In genomic region chr19:10007366-10007765, GRCh38 we compare ENCODE assay signal across 15 cellular contexts. TPM values are rescaled to one million over a fixed set of nuclear protein-coding genes. Genes with fewer than 3 reads are reported as not detected.
DNase-seq lines count a peak whose midpoint lies in the region; ATAC-seq and TF ChIP-seq lines count a peak whose summit lies in the region.
"Had no signal": no experiment of that assay in that cellular context is flagged by ENCODE, and none has a peak within 500 bp of the region (broad histone marks: within the 10 kb centered on the region; RNA-seq: fewer than 3 reads in every experiment).

No MANE protein-coding gene starts in this region.

- H3K36me3 ChIP-seq in gastroesophageal sphincter (peaks cover 0 to 22% of the 10 kb centered on the region in 2 donors), prostate gland (no peaks in the 10 kb centered on the region)

- no peak for TF ChIP-seq EP300 in gastroesophageal sphincter (IDR thresholded peaks at IDR 0.05)

- H3K4me3 ChIP-seq in gastroesophageal sphincter = peak overlapping the region in 1 of 2 donors; percentile 62
- no peak overlapping the region for H3K4me3 ChIP-seq in prostate gland
- H3K4me3 ChIP-seq: A549 had no signal

- no peak for ATAC-seq in natural killer cell treated with Interleukin-12 subunit alpha and Interleukin-12 subunit beta and Interleukin-15 and Interleukin-18, amount 100 ng/mL, for 72 hours
- no peak for ATAC-seq in natural killer cell
- ATAC-seq in gastroesophageal sphincter = peak; percentile 7
- ATAC-seq in GM19455 (IDR thresholded peaks at IDR 0.05; ENCODE audit: unreplicated experiment) = no peak
- ATAC-seq in stimulated activated naive B cell treated with anti-CD40 and anti-IgM and Interleukin-4, amounts not matched to agents 10 μg/mL and 1 μg/mL and 100 μg/mL, for 72 hours (replicated peaks) = no peak
- ATAC-seq: A549 had no signal

- TF ChIP-seq CTCF in natural killer cell (IDR thresholded peaks at IDR 0.05) (no peak), gastroesophageal sphincter (IDR thresholded peaks at IDR 0.05) (no peak), prostate gland (IDR thresholded peaks at IDR 0.05) (no peak)

- peak overlapping the region; percentile 48 for H3K4me3 Mint-ChIP-seq in natural killer cell treated with Interleukin-12 subunit alpha and Interleukin-12 subunit beta and Interleukin-15 and Interleukin-18, amount 100 ng/mL, for 72 hours
- H3K4me3 Mint-ChIP-seq in natural killer cell = no peak overlapping the region
- H3K4me3 Mint-ChIP-seq in stimulated activated naive B cell treated with anti-CD40 and anti-IgM and Interleukin-4, amounts not matched to agents 10 μg/mL and 1 μg/mL and 100 μg/mL, for 72 hours = no peak overlapping the region
- H3K4me3 Mint-ChIP-seq: IgD-negative memory B cell had no signal

- peaks cover 0 to 79% (median 17%) of the 10 kb centered on the region in 3 donors for H3K4me1 ChIP-seq in gastroesophageal sphincter
- H3K4me1 ChIP-seq in prostate gland (replicated peaks) = no peaks in the 10 kb centered on the region

- intact Hi-C loops in natural killer cell (cut with micrococcal nuclease) (no loop called here), prostate gland (cut with DNase I) (no loop called here)

- H3K27ac Mint-ChIP-seq in natural killer cell treated with Interleukin-12 subunit alpha and Interleukin-12 subunit beta and Interleukin-15 and Interleukin-18, amount 100 ng/mL, for 72 hours = peak overlapping the region; percentile 24 to 72
- H3K27ac Mint-ChIP-seq in natural killer cell = peak overlapping the region in 1 of 2 donors; percentile 55
- no peak overlapping the region for H3K27ac Mint-ChIP-seq in stimulated activated naive B cell treated with anti-CD40 and anti-IgM and Interleukin-4, amounts not matched to agents 10 μg/mL and 1 μg/mL and 100 μg/mL, for 72 hours
- H3K27ac Mint-ChIP-seq: H9 had no signal

- no peaks in the 10 kb centered on the region for H3K9me3 ChIP-seq in gastroesophageal sphincter
- no peaks in the 10 kb centered on the region for H3K9me3 ChIP-seq in prostate gland
- H3K9me3 ChIP-seq: A549 had no signal

- no peak for DNase-seq in natural killer cell treated with Interleukin-12 subunit alpha and Interleukin-12 subunit beta and Interleukin-15 and Interleukin-18, amount 100 ng/mL, for 72 hours (ENCODE audit: low spot score)
- no peak for DNase-seq in natural killer cell
- no peak for DNase-seq in prostate gland (ENCODE audit: low spot score)
- DNase-seq in activated naive CD4-positive, alpha-beta T cell treated with Interleukin-2 at 50 U/mL for 16 hours = no peak
- no peak for DNase-seq in ecto neural progenitor cell (ENCODE audit: low spot score)
- DNase-seq in stimulated activated naive B cell treated with anti-CD40 and anti-IgM and Interleukin-4, amounts not matched to agents 10 μg/mL and 1 μg/mL and 100 μg/mL, for 72 hours = no peak
- DNase-seq: H9; NCI-H1930; stimulated activated naive CD4-positive, alpha-beta T cell treated with Interleukin-2 at 50 U/mL for 16 hours had no signal

- H3K27me3 ChIP-seq in gastroesophageal sphincter (peaks cover 98% of the 10 kb centered on the region), prostate gland (replicated peaks; ENCODE audit: insufficient read depth) (peaks cover 13% of the 10 kb centered on the region)

- TF ChIP-seq POLR2A in gastroesophageal sphincter (IDR thresholded peaks at IDR 0.05) (no peak), prostate gland (IDR thresholded peaks at IDR 0.05) (no peak)

- H3K36me3 Mint-ChIP-seq in natural killer cell treated with Interleukin-12 subunit alpha and Interleukin-12 subunit beta and Interleukin-15 and Interleukin-18, amount 100 ng/mL, for 72 hours = no peaks in the 10 kb centered on the region
- H3K36me3 Mint-ChIP-seq in natural killer cell = no peaks in the 10 kb centered on the region
- H3K36me3 Mint-ChIP-seq in stimulated activated naive B cell treated with anti-CD40 and anti-IgM and Interleukin-4, amounts not matched to agents 10 μg/mL and 1 μg/mL and 100 μg/mL, for 72 hours = peaks cover 7 to 14% of the 10 kb centered on the region in 2 donors

- H3K9me3 Mint-ChIP-seq in natural killer cell treated with Interleukin-12 subunit alpha and Interleukin-12 subunit beta and Interleukin-15 and Interleukin-18, amount 100 ng/mL, for 72 hours = no peaks in the 10 kb centered on the region
- no peaks in the 10 kb centered on the region for H3K9me3 Mint-ChIP-seq in natural killer cell
- H3K9me3 Mint-ChIP-seq in stimulated activated naive B cell treated with anti-CD40 and anti-IgM and Interleukin-4, amounts not matched to agents 10 μg/mL and 1 μg/mL and 100 μg/mL, for 72 hours = peaks cover 6 to 9% of the 10 kb centered on the region in 2 donors
- H3K9me3 Mint-ChIP-seq: neural crest cell had no signal

- peaks cover 45 to 56% of the 10 kb centered on the region in 2 donors for H3K4me1 Mint-ChIP-seq in natural killer cell treated with Interleukin-12 subunit alpha and Interleukin-12 subunit beta and Interleukin-15 and Interleukin-18, amount 100 ng/mL, for 72 hours (ENCODE audit: low read depth in 2 of 2)
- H3K4me1 Mint-ChIP-seq in natural killer cell = peaks cover 39 to 76% of the 10 kb centered on the region in 2 donors
- peaks cover 15 to 19% of the 10 kb centered on the region in 2 donors for H3K4me1 Mint-ChIP-seq in stimulated activated naive B cell treated with anti-CD40 and anti-IgM and Interleukin-4, amounts not matched to agents 10 μg/mL and 1 μg/mL and 100 μg/mL, for 72 hours

- WGBS in gastroesophageal sphincter (ENCODE audit: low coverage in 1 of 2), 2 donors = 30% methylated on average over 7 of the region's 8 CpGs; no CpG with 5 or more reads in 1 of the 2 donors
- 37% methylated on average over 8 of the region's 8 CpGs for WGBS in prostate gland

- H3K27ac ChIP-seq in gastroesophageal sphincter (peak overlapping the region; percentile 30 to 83 (median 77)), prostate gland (peak overlapping the region; percentile 39 to 49)
- H3K27ac ChIP-seq: A549, epithelial cell of prostate had no signal

- H3K27me3 Mint-ChIP-seq in natural killer cell treated with Interleukin-12 subunit alpha and Interleukin-12 subunit beta and Interleukin-15 and Interleukin-18, amount 100 ng/mL, for 72 hours = peaks cover 32 to 43% of the 10 kb centered on the region in 2 donors
- peaks cover 26 to 28% of the 10 kb centered on the region in 2 donors for H3K27me3 Mint-ChIP-seq in natural killer cell (ENCODE audit: low read depth in 2 of 2)
- H3K27me3 Mint-ChIP-seq in stimulated activated naive B cell treated with anti-CD40 and anti-IgM and Interleukin-4, amounts not matched to agents 10 μg/mL and 1 μg/mL and 100 μg/mL, for 72 hours = peaks cover 65 to 95% of the 10 kb centered on the region in 2 donors

RNA-seq across cellular contexts. Expression of gene COL5A3, which starts 2.9 kb away (rescaled TPM):
- not detected for total RNA-seq in natural killer cell treated with Interleukin-12 subunit alpha and Interleukin-12 subunit beta and Interleukin-15 and Interleukin-18, amount 100 ng/mL, for 72 hours
- total RNA-seq in natural killer cell = 1 to 10 TPM in 1 of 3 donors, under 1 TPM in 2; 0.33 to 6.6 (median 0.63) TPM
- 10 to 100 TPM in 3 of 4 donors, 1 to 10 TPM in 1; 9.8 to 30.8 (median 25.2) TPM for total RNA-seq in gastroesophageal sphincter
- total RNA-seq in prostate gland = 10 to 100 TPM in 1 of 2 donors, 1 to 10 TPM in 1; 2.0 to 12.7 TPM

RNA-seq across cellular contexts. Expression of gene RDH8, which starts 5.9 kb away (rescaled TPM):
- total RNA-seq in natural killer cell treated with Interleukin-12 subunit alpha and Interleukin-12 subunit beta and Interleukin-15 and Interleukin-18, amount 100 ng/mL, for 72 hours = not detected
- total RNA-seq in natural killer cell (not detected), gastroesophageal sphincter (not detected), prostate gland (not detected)
- total RNA-seq: H9, neural crest cell had no signal
